Comparison of ENCODE assay signal across 1 cellular context in genomic region chr12:10669533-10669932, GRCh38.
TF ChIP-seq lines count a peak whose summit lies in the region.

No MANE protein-coding gene starts in this region.

TF ChIP-seq in endothelial cell of umbilical vein, 7 proteins besides CTCF, POLR2A, EP300 and RAD21:
- no peak for TF ChIP-seq MYC (IDR thresholded peaks at IDR 0.05; ENCODE audit: low read depth, low read length)
- TF ChIP-seq MAX (IDR thresholded peaks at IDR 0.05; ENCODE audit: insufficient read depth, insufficient read length): no peak
- peak; percentile 77 for TF ChIP-seq JUN (IDR thresholded peaks at IDR 0.05; ENCODE audit: borderline replicate concordance, insufficient read depth, insufficient read length, low read depth)
- no peak for TF ChIP-seq POLR2AphosphoS5 (IDR thresholded peaks at IDR 0.05; ENCODE audit: insufficient read depth, low read depth, low read length)
- peak; percentile 32 for TF ChIP-seq GATA2 (IDR thresholded peaks at IDR 0.05; ENCODE audit: insufficient read depth, insufficient read length, low read depth, low read length)
- TF ChIP-seq FOS (IDR thresholded peaks at IDR 0.05; ENCODE audit: borderline replicate concordance, insufficient read depth, low read length): peak; percentile 64
